ENCODE assay signal across 26 cellular contexts in the genomic region with DNA sequence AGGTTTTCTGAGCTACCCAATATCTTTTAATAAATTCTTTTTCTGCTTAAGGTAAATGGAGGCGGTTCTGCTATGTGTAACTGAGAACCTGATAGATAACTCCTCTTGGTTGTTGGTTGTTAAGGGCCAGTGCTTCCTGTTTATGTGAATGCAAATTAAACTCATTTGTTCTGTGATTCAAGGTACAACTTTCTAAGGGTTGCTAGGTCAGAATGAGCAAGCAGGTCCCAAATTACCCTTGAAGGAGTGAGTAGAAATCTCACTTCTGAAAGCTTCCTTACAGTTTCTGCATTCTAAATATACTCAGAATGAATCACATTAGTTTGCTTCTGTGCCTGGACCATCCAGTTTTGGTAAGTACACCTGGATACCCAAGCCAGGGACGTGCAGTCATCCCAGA. TPM values are rescaled to one million over a fixed set of nuclear protein-coding genes. Genes with fewer than 3 reads are reported as not detected.
DNase-seq lines count a peak whose midpoint lies in the region; ATAC-seq lines count a peak whose summit lies in the region.
"Had no signal": no experiment of that assay in that cellular context is flagged by ENCODE, and none has a peak within 500 bp of the region (broad histone marks: within the 10 kb centered on the region; RNA-seq: fewer than 3 reads in every experiment).

No MANE protein-coding gene starts in this region.

- no peak overlapping the region for H3K27ac Mint-ChIP-seq in activated T-helper 17 cell treated with anti-CD3 and anti-CD28 coated beads, Interleukin-2, amount 50 U/mL, for 72 hours
- no peak overlapping the region for H3K27ac Mint-ChIP-seq in activated naive CD4-positive, alpha-beta T cell treated with anti-CD3 and anti-CD28 coated beads, Interleukin-2, amount 10 ng/mL, durations not matched to agents 7 days and 5 days
- H3K27ac Mint-ChIP-seq: activated naive CD8-positive, alpha-beta T cell treated with anti-CD3 and anti-CD28 coated beads for 36 hours; CD4-positive, alpha-beta T cell; effector memory CD8-positive, alpha-beta T cell; H9; mesothelial cell of epicardium; nephron had no signal

- no peaks in the 10 kb centered on the region for H3K36me3 Mint-ChIP-seq in activated T-helper 17 cell treated with anti-CD3 and anti-CD28 coated beads, Interleukin-2, amount 50 U/mL, for 72 hours (ENCODE audit: low read depth)
- no peaks in the 10 kb centered on the region for H3K36me3 Mint-ChIP-seq in activated naive CD4-positive, alpha-beta T cell treated with anti-CD3 and anti-CD28 coated beads, Interleukin-2, amount 10 ng/mL, durations not matched to agents 7 days and 5 days
- H3K36me3 Mint-ChIP-seq: activated naive CD8-positive, alpha-beta T cell treated with anti-CD3 and anti-CD28 coated beads for 36 hours; mesothelial cell of epicardium had no signal

- H3K27me3 Mint-ChIP-seq in activated T-helper 17 cell treated with anti-CD3 and anti-CD28 coated beads, Interleukin-2, amount 50 U/mL, for 72 hours, result peaks cover 22% of the 10 kb centered on the region
- H3K27me3 Mint-ChIP-seq in activated naive CD4-positive, alpha-beta T cell treated with anti-CD3 and anti-CD28 coated beads, Interleukin-2, amount 10 ng/mL, durations not matched to agents 7 days and 5 days, result no peaks in the 10 kb centered on the region

- CTCF ChIA-PET in activated naive CD4-positive, alpha-beta T cell treated with anti-CD3 and anti-CD28 coated beads, Interleukin-2, amount 10 ng/mL, durations not matched to agents 7 days and 5 days (lab: Charles Lee), result no interaction called here

- no peak overlapping the region for H3K4me3 Mint-ChIP-seq in activated T-helper 17 cell treated with anti-CD3 and anti-CD28 coated beads, Interleukin-2, amount 50 U/mL, for 72 hours
- no peak overlapping the region for H3K4me3 Mint-ChIP-seq in activated naive CD4-positive, alpha-beta T cell treated with anti-CD3 and anti-CD28 coated beads, Interleukin-2, amount 10 ng/mL, durations not matched to agents 7 days and 5 days
- H3K4me3 Mint-ChIP-seq: activated naive CD8-positive, alpha-beta T cell treated with anti-CD3 and anti-CD28 coated beads for 36 hours; CD4-positive, alpha-beta T cell; effector memory CD8-positive, alpha-beta T cell; H9; mesothelial cell of epicardium; nephron had no signal

- no peaks in the 10 kb centered on the region for H3K9me3 Mint-ChIP-seq in activated T-helper 17 cell treated with anti-CD3 and anti-CD28 coated beads, Interleukin-2, amount 50 U/mL, for 72 hours
- no peaks in the 10 kb centered on the region for H3K9me3 Mint-ChIP-seq in activated naive CD4-positive, alpha-beta T cell treated with anti-CD3 and anti-CD28 coated beads, Interleukin-2, amount 10 ng/mL, durations not matched to agents 7 days and 5 days
- H3K9me3 Mint-ChIP-seq: activated naive CD8-positive, alpha-beta T cell treated with anti-CD3 and anti-CD28 coated beads for 36 hours; CD4-positive, alpha-beta T cell; H9; mesothelial cell of epicardium; nephron had no signal

- H3K4me1 Mint-ChIP-seq in activated T-helper 17 cell treated with anti-CD3 and anti-CD28 coated beads, Interleukin-2, amount 50 U/mL, for 72 hours, result no peaks in the 10 kb centered on the region
- H3K4me1 Mint-ChIP-seq in activated naive CD4-positive, alpha-beta T cell treated with anti-CD3 and anti-CD28 coated beads, Interleukin-2, amount 10 ng/mL, durations not matched to agents 7 days and 5 days, result no peaks in the 10 kb centered on the region
- H3K4me1 Mint-ChIP-seq: activated naive CD8-positive, alpha-beta T cell treated with anti-CD3 and anti-CD28 coated beads for 36 hours; mesothelial cell of epicardium; nephron had no signal

- DNase-seq in DMS53 (lab: John Stamatoyannopoulos, UW) (no peak), SKM-1 treated with dmso at 0.1 percent for 144 hours (lab: John Stamatoyannopoulos, UW; ENCODE audit: unreplicated experiment) (no peak)
- no peak for DNase-seq in activated naive CD4-positive, alpha-beta T cell treated with anti-CD3 and anti-CD28 coated beads, Interleukin-2, amount 10 ng/mL, durations not matched to agents 7 days and 5 days
- DNase-seq in stimulated activated CD4-positive, alpha-beta T cell treated with anti-CD3 and anti-CD28 coated beads, Interleukin-1b, Interleukin-23, amount 100 ng/mL, for 48 hours, result no peak
- DNase-seq: activated CD8-positive, alpha-beta memory T cell treated with anti-CD3 and anti-CD28 coated beads for 24 hours; activated naive CD8-positive, alpha-beta T cell treated with anti-CD3 and anti-CD28 coated beads for 36 hours; body of pancreas; CD4-positive, alpha-beta T cell; DMS79; effector memory CD8-positive, alpha-beta T cell; H9; left colon; NCI-H1436 treated with DMSO at 0.1 percent for 48 hours; NCI-H69; posterior cingulate gyrus; SHP77 treated with DMSO at 0.1 percent for 48 hours; stimulated activated naive CD4-positive, alpha-beta T cell treated with Interleukin-2 at 50 U/mL for 16 hours; transverse colon had no signal

- peak; percentile 70 for ATAC-seq in GM18873 (IDR thresholded peaks at IDR 0.05; ENCODE audit: low FRiP score, unreplicated experiment)
- peak; percentile 74 for ATAC-seq in GM21619 (IDR thresholded peaks at IDR 0.05; ENCODE audit: unreplicated experiment)
- ATAC-seq in HG02970 (IDR thresholded peaks at IDR 0.05; ENCODE audit: low FRiP score, unreplicated experiment), result peak; percentile 55
- peak; percentile 35 for ATAC-seq in activated T-helper 17 cell treated with anti-CD3 and anti-CD28 coated beads, Interleukin-2, amount 50 U/mL, for 72 hours (replicated peaks)
- ATAC-seq: body of pancreas; effector memory CD8-positive, alpha-beta T cell; left colon had no signal

RNA-seq across cellular contexts. Expression of a gene that starts 15.5 kb away (rescaled TPM):
- total RNA-seq in activated T-helper 17 cell treated with anti-CD3 and anti-CD28 coated beads, Interleukin-2, amount 50 U/mL, for 72 hours, result under 1 TPM; 0.16 to 0.54 TPM
- total RNA-seq: M059J, OCI-LY7 had no signal
